In the genomic region with DNA sequence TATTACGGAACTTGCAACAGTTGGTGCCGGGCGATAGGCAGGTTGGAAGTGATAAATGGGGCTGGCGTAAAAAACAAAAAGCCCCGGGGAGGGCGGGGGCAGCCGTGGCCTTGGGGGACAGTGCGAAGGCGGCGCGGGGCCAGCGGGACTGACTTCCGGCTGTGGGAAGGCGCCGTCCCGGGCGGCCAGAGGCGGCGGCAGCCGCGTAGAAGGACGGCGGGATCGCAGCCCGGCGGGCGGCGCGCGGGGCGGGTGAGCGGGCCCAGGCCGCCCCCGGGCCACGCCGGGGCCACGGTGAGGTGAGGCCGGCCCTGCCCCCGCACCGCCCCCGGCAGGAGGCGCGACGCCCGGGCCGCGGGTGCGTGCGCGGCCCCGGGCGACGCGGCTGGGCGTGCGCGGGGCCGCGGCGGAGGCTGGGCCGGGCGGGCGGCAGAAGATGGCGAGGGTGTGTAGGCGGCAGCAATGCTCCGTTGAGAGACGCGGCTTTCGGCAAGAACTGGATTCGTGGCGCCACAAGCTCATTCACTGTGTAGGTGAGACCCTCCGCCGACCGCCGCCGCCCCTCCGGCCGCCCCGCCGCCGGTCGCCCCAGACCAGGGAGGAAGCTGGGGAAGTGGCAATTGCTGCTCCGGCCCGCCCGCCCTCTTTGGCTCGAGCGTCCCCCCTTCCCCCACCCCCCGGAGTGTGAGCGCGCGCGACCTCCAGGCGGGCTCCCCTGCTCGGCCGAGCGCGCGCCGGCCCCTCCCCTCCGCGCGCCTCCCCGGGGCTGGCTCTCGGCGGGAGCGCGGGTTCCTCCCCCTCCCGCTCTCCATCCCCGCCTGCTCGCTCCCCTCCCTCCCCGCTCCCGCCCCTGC, we compare ENCODE assay signal across 8 cellular contexts.
DNase-seq lines count a peak whose midpoint lies in the region; ATAC-seq lines count a peak whose summit lies in the region.

TSS of gene LCOR (plus strand) at position 432 of the 854 bp plus-strand sequence. CDS start 116,760 bp downstream, outside the sequence.

- no peaks in the 10 kb centered on the region for H3K36me3 ChIP-seq in ACC112 (ENCODE audit: insufficient read depth, low read length)

- H3K27me3 ChIP-seq in ACC112 (ENCODE audit: insufficient read depth, low read length), result no peaks in the 10 kb centered on the region

- ATAC-seq in GM18861 (IDR thresholded peaks at IDR 0.05; ENCODE audit: unreplicated experiment), result peak; percentile 40
- peak; percentile 54 for ATAC-seq in HG03066 (IDR thresholded peaks at IDR 0.05; ENCODE audit: low read depth, unreplicated experiment)

- peaks cover 33% of the 10 kb centered on the region for H3K4me1 ChIP-seq in ACC112 (ENCODE audit: control insufficient read depth, insufficient read depth, low read length, unreplicated experiment)

- H3K27ac ChIP-seq in ACC112 (ENCODE audit: low read depth, low read length) (peak within 1 kb of the TSS; percentile 80), caudate nucleus (ENCODE audit: low read depth, low read length) (peak within 1 kb of the TSS; percentile 86)

- peaks cover 43% of the 10 kb centered on the region for H3K79me2 ChIP-seq in ACC112 (ENCODE audit: control insufficient read depth, insufficient read depth, low read length, unreplicated experiment)

- DNase-seq in NCI-H2227 (lab: John Stamatoyannopoulos, UW; ENCODE audit: unreplicated experiment) (peak; percentile 92), caudate nucleus (lab: John Stamatoyannopoulos, UW) (peak in 60 of 61 donors; percentile 32 to 96 (median 84)), islet precursor cell (peak; percentile 94)
- peak; percentile 65 for DNase-seq in activated CD4-positive, CD25-positive, alpha-beta regulatory T cell treated with anti-CD3 and anti-CD28 coated beads, Interleukin-2, amount 50 U/mL, for 16 hours (ENCODE audit: low read depth, low spot score)
- DNase-seq in stimulated activated CD4-positive, alpha-beta T cell treated with anti-CD3 and anti-CD28 coated beads, Interleukin-12 subunit alpha, Interleukin-12 subunit beta, amount 100 ng/mL, for 4 hours, result peak; percentile 78

- peak within 1 kb of the TSS; percentile 90 for H2AFZ ChIP-seq in ACC112 (ENCODE audit: low read length, unreplicated experiment)

- H3K4me3 ChIP-seq in ACC112 (ENCODE audit: low read depth, low read length), result peak within 1 kb of the TSS; percentile 93

Comparison
In these comparisons a context has a peak if more than half of its experiments do, and no peak if none do; other contexts are left out.
1. Peak in every context shown above with its lines: DNase-seq, ATAC-seq, H3K4me3 ChIP-seq and H3K27ac ChIP-seq.